In genomic region chr22:46769191-46769675, GRCh38 we compare ENCODE assay signal across 9 cellular contexts. TPM values are rescaled to one million over a fixed set of nuclear protein-coding genes. Genes with fewer than 3 reads are reported as not detected.
A peak's percentile ranks its signal among the peaks of the same experiment; 100 is the strongest.
DNase-seq lines count a peak whose midpoint lies in the region; ATAC-seq and TF ChIP-seq lines count a peak whose summit lies in the region.
"Had no signal": no experiment of that assay in that cellular context is flagged by ENCODE, and none has a peak within 500 bp of the region (broad histone marks: within the 10 kb centered on the region; RNA-seq: fewer than 3 reads in every experiment).

No MANE protein-coding gene starts in this region.

- no peak overlapping the region; a peak in 1 of 5 replicates for H3K4me3 Mint-ChIP-seq in H9
- H3K4me3 Mint-ChIP-seq in activated CD8-positive, alpha-beta T cell treated with anti-CD3 and anti-CD28 coated beads, Interleukin-2, amount 10 ng/mL, durations not matched to agents 7 days and 5 days: no peak overlapping the region

- TF ChIP-seq CTCF in H9 (conservative IDR thresholded peaks at IDR 0.05) (no peak), lower lobe of right lung (IDR thresholded peaks at IDR 0.05) (no peak), tibial artery (IDR thresholded peaks at IDR 0.05) (no peak)

- intact Hi-C loops in lower lobe of right lung (cut with DNase I): no loop called here
- intact Hi-C loops in tibial artery (cut with DNase I; ENCODE audit: low total_unique reads): no loop called here

- no peak overlapping the region for H3K4ac ChIP-seq in H9 (ENCODE audit: low read depth, low read length)

- H3K56ac ChIP-seq in H9 (ENCODE audit: insufficient read length, low read depth, low read length): no peak overlapping the region

- H3K36me3 ChIP-seq in lower lobe of right lung (no peaks in the 10 kb centered on the region), tibial artery (peaks cover 0 to 5% (median 0%) of the 10 kb centered on the region in 3 donors)

- DNase-seq in C1 segment of cervical spinal cord (lab: John Stamatoyannopoulos, UW) (peak in 10 of 14 donors; percentile 14 to 99 (median 34)), H9 (no peak), lower lobe of right lung (peak; percentile 46), SKM-1 (lab: John Stamatoyannopoulos, UW; ENCODE audit: unreplicated experiment) (no peak), tibial artery (no peak)
- no peak for DNase-seq in activated CD8-positive, alpha-beta T cell treated with anti-CD3 and anti-CD28 coated beads, Interleukin-2, amount 10 ng/mL, durations not matched to agents 7 days and 5 days

- H3K4me3 ChIP-seq in lower lobe of right lung (no peak overlapping the region), tibial artery (no peak overlapping the region)

- no peak overlapping the region for H3K14ac ChIP-seq in H9 (ENCODE audit: insufficient read depth, low read length)

- no peak overlapping the region for H2AFZ ChIP-seq in H9 (ENCODE audit: low read length)

- no CpG with 5 or more reads among the region's 17 CpGs for WGBS in H9 (ENCODE audit: extremely low coverage, insufficient read length, low lambda C conversion rate)

- no peak overlapping the region for H3K18ac ChIP-seq in H9 (ENCODE audit: insufficient read length, low read depth, low read length)

- H3K27me3 ChIP-seq in H9 (ENCODE audit: insufficient read depth, low read length) (no peaks in the 10 kb centered on the region), lower lobe of right lung (ENCODE audit: low read depth) (no peaks in the 10 kb centered on the region), tibial artery (no peaks in the 10 kb centered on the region)

- no peak overlapping the region for H3K23ac ChIP-seq in H9 (ENCODE audit: insufficient read length, low read depth, low read length)

- no peaks in the 10 kb centered on the region for H3K9me3 Mint-ChIP-seq in H9
- H3K9me3 Mint-ChIP-seq in activated CD8-positive, alpha-beta T cell treated with anti-CD3 and anti-CD28 coated beads, Interleukin-2, amount 10 ng/mL, durations not matched to agents 7 days and 5 days (ENCODE audit: insufficient read depth): no peaks in the 10 kb centered on the region

- CTCF ChIA-PET in activated CD8-positive, alpha-beta T cell treated with anti-CD3 and anti-CD28 coated beads, Interleukin-2, amount 10 ng/mL, durations not matched to agents 7 days and 5 days (lab: Charles Lee): interaction anchor here (1.0 to 1.4 kb wide), 4 partner anchors 9 to 34 kb away, joined by 3 to 5 read pairs (median 4); no protein-coding TSS in a partner anchor

- H2BK20ac ChIP-seq in H9 (ENCODE audit: low read depth, low read length, poor library complexity, severe bottlenecking): no peak overlapping the region

- no peaks in the 10 kb centered on the region for H3K79me1 ChIP-seq in H9 (ENCODE audit: insufficient read depth, low read depth, low read length, poor library complexity, severe bottlenecking)

- peaks cover 4% of the 10 kb centered on the region for H3K23me2 ChIP-seq in H9 (ENCODE audit: insufficient read length, low read depth, low read length, poor library complexity, severe bottlenecking)

- no peak overlapping the region for H4K8ac ChIP-seq in H9 (replicated peaks; ENCODE audit: insufficient read length, low read depth, low read length)

- peaks cover 0 to 19% (median 3%) of the 10 kb centered on the region in 3 experiments; a peak in 4 of 7 replicates for H3K36me3 Mint-ChIP-seq in H9 (ENCODE audit: insufficient read depth in 1 of 3, low read depth in 3 of 3)
- H3K36me3 Mint-ChIP-seq in activated CD8-positive, alpha-beta T cell treated with anti-CD3 and anti-CD28 coated beads, Interleukin-2, amount 10 ng/mL, durations not matched to agents 7 days and 5 days (ENCODE audit: low read depth): peaks cover 36% of the 10 kb centered on the region

- H2AK5ac ChIP-seq in H9 (ENCODE audit: insufficient read length, low read length): no peak overlapping the region

- H3K9me3 ChIP-seq in H9 (ENCODE audit: control insufficient read depth, low read depth, low read length) (no peaks in the 10 kb centered on the region), lower lobe of right lung (no peaks in the 10 kb centered on the region), tibial artery (no peaks in the 10 kb centered on the region)

- H4K5ac ChIP-seq in H9 (ENCODE audit: insufficient read length, low read depth, low read length): no peak overlapping the region

- H3K9ac ChIP-seq in H9 (ENCODE audit: extremely low read depth, insufficient read length, low read length): no peak overlapping the region

- H2BK120ac ChIP-seq in H9 (ENCODE audit: low read depth, low read length, poor library complexity, severe bottlenecking): no peak overlapping the region

- H2BK5ac ChIP-seq in H9 (ENCODE audit: insufficient read length, low read length): no peak overlapping the region

- H3K4me2 ChIP-seq in H9 (ENCODE audit: insufficient read depth, insufficient read length, low read length): no peak overlapping the region

- H3T11ph ChIP-seq in H9 (ENCODE audit: low read length): no peak overlapping the region

- POLR2A ChIA-PET in activated CD8-positive, alpha-beta T cell treated with anti-CD3 and anti-CD28 coated beads, Interleukin-2, amount 10 ng/mL, durations not matched to agents 7 days and 5 days (lab: Charles Lee): interaction anchor here (0.6 kb wide), 1 partner anchor 9 kb away, joined by 3 read pairs; no protein-coding TSS in a partner anchor

- H2BK12ac ChIP-seq in H9 (ENCODE audit: insufficient read length, low read depth, low read length): no peak overlapping the region

- H3K27me3 Mint-ChIP-seq in H9 (ENCODE audit: low read depth): no peaks in the 10 kb centered on the region
- H3K27me3 Mint-ChIP-seq in activated CD8-positive, alpha-beta T cell treated with anti-CD3 and anti-CD28 coated beads, Interleukin-2, amount 10 ng/mL, durations not matched to agents 7 days and 5 days (ENCODE audit: low read depth): no peaks in the 10 kb centered on the region

- H3K79me2 ChIP-seq in H9 (ENCODE audit: insufficient read depth, low read length): peaks cover 15% of the 10 kb centered on the region; the same call in 1 of the 2 replicates

- H3K4me1 ChIP-seq in H9 (ENCODE audit: insufficient read depth, low read length): no peaks in the 10 kb centered on the region
- H3K4me1 ChIP-seq in lower lobe of right lung: peaks cover 63% of the 10 kb centered on the region
- peaks cover 0 to 61% (median 19%) of the 10 kb centered on the region in 4 donors for H3K4me1 ChIP-seq in tibial artery

- no peak overlapping the region for H2BK15ac ChIP-seq in H9 (ENCODE audit: low read depth, low read length)

- peak overlapping the region; percentile 19 to 41 (median 28); a peak in 3 of 7 replicates for H3K27ac Mint-ChIP-seq in H9
- H3K27ac Mint-ChIP-seq in activated CD8-positive, alpha-beta T cell treated with anti-CD3 and anti-CD28 coated beads, Interleukin-2, amount 10 ng/mL, durations not matched to agents 7 days and 5 days: peak overlapping the region; percentile 10

- no peak overlapping the region for H4K91ac ChIP-seq in H9 (ENCODE audit: insufficient read length, low read depth, low read length)

- peaks cover 10 to 12% of the 10 kb centered on the region in 2 experiments for H3K4me1 Mint-ChIP-seq in H9
- H3K4me1 Mint-ChIP-seq in activated CD8-positive, alpha-beta T cell treated with anti-CD3 and anti-CD28 coated beads, Interleukin-2, amount 10 ng/mL, durations not matched to agents 7 days and 5 days (ENCODE audit: low read depth): peaks cover 50% of the 10 kb centered on the region

- ATAC-seq in activated CD8-positive, alpha-beta T cell treated with anti-CD3 and anti-CD28 coated beads, Interleukin-2, amount 10 ng/mL, durations not matched to agents 7 days and 5 days: no peak
- peak in 1 of 2 donors; percentile 16 for ATAC-seq in lower lobe of right lung
- no peak for ATAC-seq in GM19328 (IDR thresholded peaks at IDR 0.05; ENCODE audit: unreplicated experiment)
- no peak for ATAC-seq in HG02610 (IDR thresholded peaks at IDR 0.05; ENCODE audit: unreplicated experiment)

- no peak overlapping the region for H3K27ac ChIP-seq in H9 (ENCODE audit: insufficient read length, low read depth, low read length)
- peak overlapping the region; percentile 77 for H3K27ac ChIP-seq in lower lobe of right lung
- peak overlapping the region in 1 of 2 donors; percentile 18 for H3K27ac ChIP-seq in tibial artery
- H3K27ac ChIP-seq: HL-60 had no signal

- H4K20me1 ChIP-seq in H9 (ENCODE audit: control insufficient read depth, insufficient read depth, insufficient read length): peaks cover 2% of the 10 kb centered on the region

RNA-seq across cellular contexts. Expression of gene TBC1D22A, which starts 6.8 kb away (rescaled TPM):
- total RNA-seq in H9 (2021) (19.3 and 20.8 TPM in 2 replicates), lower lobe of right lung (34.1 TPM)
- 10 to 100 TPM; 34.1 to 38.7 TPM for total RNA-seq in activated CD8-positive, alpha-beta T cell treated with anti-CD3 and anti-CD28 coated beads, Interleukin-2, amount 10 ng/mL, durations not matched to agents 7 days and 5 days

RNA-seq across cellular contexts. Expression of gene CERK, which starts 31.2 kb away (rescaled TPM):
- total RNA-seq in H9 (2021) (46.3 and 47.1 TPM in 2 replicates), lower lobe of right lung (26.1 TPM)
- total RNA-seq in activated CD8-positive, alpha-beta T cell treated with anti-CD3 and anti-CD28 coated beads, Interleukin-2, amount 10 ng/mL, durations not matched to agents 7 days and 5 days: 10 to 100 TPM; 61.1 to 65.6 TPM

Comparison
In these comparisons a context has a peak if more than half of its experiments do, and no peak if none do; other contexts are left out.
1. DNase-seq: peak in C1 segment of cervical spinal cord (10 of 14) and lower lobe of right lung (single experiment); none in H9 (single experiment), activated CD8-positive, alpha-beta T cell treated with anti-CD3 and anti-CD28 coated beads, Interleukin-2, amount 10 ng/mL, durations not matched to agents 7 days and 5 days (single experiment), SKM-1 (single experiment) and tibial artery (0 of 2).